In genomic region chr9:3446313-3446712, GRCh38 we compare ENCODE assay signal across 32 cellular contexts.
"Had no signal": no experiment of that assay in that cellular context is flagged by ENCODE, and none has a peak within 500 bp of the region (broad histone marks: within the 10 kb centered on the region; RNA-seq: fewer than 3 reads in every experiment).

No MANE protein-coding gene starts in this region.

- ATAC-seq: gastroesophageal sphincter; left colon; natural killer cell; sciatic nerve; stimulated activated effector memory CD8-positive, alpha-beta T cell treated with anti-CD3 and anti-CD28 coated beads, Interleukin-12 subunit alpha, Interleukin-12 subunit beta, amount 100 ng/mL, for 72 hours; stimulated activated naive CD8-positive, alpha-beta T cell treated with anti-CD3 and anti-CD28 coated beads, Interleukin-15, amount 100 ng/mL, for 72 hours had no signal

- H3K4me3 ChIP-seq: esophagus squamous epithelium, gastroesophageal sphincter, ovary, prostate gland, skin epidermis, vagina had no signal

- H3K36me3 Mint-ChIP-seq: natural killer cell; stimulated activated effector memory CD8-positive, alpha-beta T cell treated with anti-CD3 and anti-CD28 coated beads, Interleukin-12 subunit alpha, Interleukin-12 subunit beta, amount 100 ng/mL, for 72 hours had no signal

- H3K27ac Mint-ChIP-seq: activated naive CD4-positive, alpha-beta T cell treated with anti-CD3 and anti-CD28 coated beads for 36 hours; activated naive CD8-positive, alpha-beta T cell treated with anti-CD3 and anti-CD28 coated beads for 36 hours; dendritic cell treated with granulocyte-macrophage colony-stimulating factor and Interleukin-4, amounts not matched to agents 40 ng/mL and 50 ng/mL, for 4 days; endodermal cell; natural killer cell; stimulated activated effector memory CD8-positive, alpha-beta T cell treated with anti-CD3 and anti-CD28 coated beads, Interleukin-12 subunit alpha, Interleukin-12 subunit beta, amount 100 ng/mL, for 72 hours; stimulated activated naive CD8-positive, alpha-beta T cell treated with anti-CD3 and anti-CD28 coated beads, Interleukin-15, amount 100 ng/mL, for 72 hours; T-helper 1 cell treated with Interleukin-12 subunit alpha and Interleukin-12 subunit beta and Interleukin-4 antibody, amounts not matched to agents 30 μg/mL and 1 μg/mL, for 36 hours; type B pancreatic cell had no signal

- H3K27me3 ChIP-seq: esophagus squamous epithelium, gastroesophageal sphincter, ovary, vagina had no signal

- H3K27ac ChIP-seq: esophagus squamous epithelium, gastroesophageal sphincter, ovary, prostate gland, skin epidermis, vagina, VCaP had no signal

- H3K27me3 Mint-ChIP-seq: activated naive CD8-positive, alpha-beta T cell treated with anti-CD3 and anti-CD28 coated beads for 36 hours; dendritic cell treated with granulocyte-macrophage colony-stimulating factor and Interleukin-4, amounts not matched to agents 40 ng/mL and 50 ng/mL, for 4 days; stimulated activated naive CD8-positive, alpha-beta T cell treated with anti-CD3 and anti-CD28 coated beads, Interleukin-15, amount 100 ng/mL, for 72 hours; type B pancreatic cell had no signal

- H3K9me3 Mint-ChIP-seq: activated naive CD4-positive, alpha-beta T cell treated with anti-CD3 and anti-CD28 coated beads for 36 hours; activated naive CD8-positive, alpha-beta T cell treated with anti-CD3 and anti-CD28 coated beads for 36 hours; dendritic cell treated with granulocyte-macrophage colony-stimulating factor and Interleukin-4, amounts not matched to agents 40 ng/mL and 50 ng/mL, for 4 days; endodermal cell; natural killer cell; stimulated activated effector memory CD8-positive, alpha-beta T cell treated with anti-CD3 and anti-CD28 coated beads, Interleukin-12 subunit alpha, Interleukin-12 subunit beta, amount 100 ng/mL, for 72 hours; stimulated activated naive CD8-positive, alpha-beta T cell treated with anti-CD3 and anti-CD28 coated beads, Interleukin-15, amount 100 ng/mL, for 72 hours; T-helper 1 cell treated with Interleukin-12 subunit alpha and Interleukin-12 subunit beta and Interleukin-4 antibody, amounts not matched to agents 30 μg/mL and 1 μg/mL, for 36 hours; type B pancreatic cell had no signal

- H3K4me3 Mint-ChIP-seq: activated naive CD4-positive, alpha-beta T cell treated with anti-CD3 and anti-CD28 coated beads for 36 hours; activated naive CD8-positive, alpha-beta T cell treated with anti-CD3 and anti-CD28 coated beads for 36 hours; dendritic cell treated with granulocyte-macrophage colony-stimulating factor and Interleukin-4, amounts not matched to agents 40 ng/mL and 50 ng/mL, for 4 days; endodermal cell; natural killer cell; stimulated activated effector memory CD8-positive, alpha-beta T cell treated with anti-CD3 and anti-CD28 coated beads, Interleukin-12 subunit alpha, Interleukin-12 subunit beta, amount 100 ng/mL, for 72 hours; stimulated activated naive CD8-positive, alpha-beta T cell treated with anti-CD3 and anti-CD28 coated beads, Interleukin-15, amount 100 ng/mL, for 72 hours; T-helper 1 cell treated with Interleukin-12 subunit alpha and Interleukin-12 subunit beta and Interleukin-4 antibody, amounts not matched to agents 30 μg/mL and 1 μg/mL, for 36 hours; type B pancreatic cell had no signal

- H3K4me1 ChIP-seq: esophagus squamous epithelium, prostate gland, vagina had no signal

- H3K36me3 ChIP-seq: esophagus squamous epithelium, gastroesophageal sphincter, ovary, prostate gland, vagina had no signal

- DNase-seq: activated CD4-positive, alpha-beta T cell treated with anti-CD3 and anti-CD28 coated beads for 4 hours; activated CD4-positive, alpha-beta T cell treated with anti-CD3 and anti-CD28 coated beads, Interleukin-2, amount 50 U/mL, for 4 hours; activated effector memory CD4-positive, alpha-beta T cell treated with anti-CD3 and anti-CD28 coated beads, Interleukin-2, amount 50 U/mL, for 16 hours; activated naive CD4-positive, alpha-beta T cell treated with anti-CD3 and anti-CD28 coated beads for 36 hours; activated naive CD8-positive, alpha-beta T cell treated with anti-CD3 and anti-CD28 coated beads for 36 hours; amniotic stem cell; central memory CD4-positive, alpha-beta T cell; endodermal cell; esophagus squamous epithelium; hippocampal formation; kidney; left colon; mammary epithelial cell; midbrain; natural killer cell; ovary; retina; stimulated activated CD4-positive, alpha-beta T cell treated with anti-CD3 and anti-CD28 coated beads, Interleukin-4, amount 100 ng/mL, for 24 hours; stimulated activated naive CD8-positive, alpha-beta T cell treated with anti-CD3 and anti-CD28 coated beads, Interleukin-15, amount 100 ng/mL, for 72 hours; substantia nigra; SW 1271; T-helper 9 cell had no signal

- H3K4me1 Mint-ChIP-seq: endodermal cell had no signal

- H3K9me3 ChIP-seq: gastroesophageal sphincter, ovary, prostate gland, vagina had no signal
